Comparison of ENCODE assay signal across 14 cellular contexts in the genomic region with DNA sequence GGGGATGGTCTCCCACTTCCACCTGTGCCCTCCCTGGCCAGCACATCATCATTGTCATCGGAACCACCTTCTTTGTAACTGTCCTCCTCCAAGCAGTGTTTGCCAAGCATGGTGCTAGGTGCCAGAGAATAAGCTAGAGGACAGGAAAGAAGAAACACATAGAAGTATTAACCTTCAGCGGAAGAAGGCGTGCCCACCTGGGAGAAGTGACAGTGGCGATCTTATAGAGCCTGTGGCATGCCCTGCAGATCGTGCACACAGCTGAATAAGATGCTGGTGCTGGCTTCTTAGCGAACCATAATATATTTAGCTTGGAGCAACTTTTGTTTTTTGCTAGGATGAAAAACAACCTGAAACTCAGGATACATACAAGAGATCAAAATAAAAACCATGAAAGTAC.
DNase-seq lines count a peak whose midpoint lies in the region; ATAC-seq and TF ChIP-seq lines count a peak whose summit lies in the region.
"Had no signal": no experiment of that assay in that cellular context is flagged by ENCODE, and none has a peak within 500 bp of the region (broad histone marks: within the 10 kb centered on the region; RNA-seq: fewer than 3 reads in every experiment).

No MANE protein-coding gene starts in this region.

- no peaks in the 10 kb centered on the region for H3K9me3 Mint-ChIP-seq in activated CD4-positive, alpha-beta memory T cell treated with anti-CD3 and anti-CD28 coated beads for 36 hours

- H3K36me3 ChIP-seq in BLaER1 (peaks cover 24% of the 10 kb centered on the region), DND-41 (ENCODE audit: insufficient read depth, low read length) (peaks cover 15% of the 10 kb centered on the region)
- H3K36me3 ChIP-seq: cardiac muscle cell, left ventricle myocardium inferior had no signal

- H3K27ac ChIP-seq in BLaER1 (no peak overlapping the region), DND-41 (ENCODE audit: low read length) (peak overlapping the region; percentile 46; the same call in 1 of the 2 replicates), layer of hippocampus (ENCODE audit: low read depth, low read length) (peak overlapping the region; percentile 43)
- H3K27ac ChIP-seq: cardiac muscle cell, left ventricle myocardium inferior had no signal

- peak overlapping the region; percentile 68; the same call in 1 of the 2 replicates for H3K4me2 ChIP-seq in BLaER1
- H3K4me2 ChIP-seq in DND-41 (ENCODE audit: insufficient read depth, low read length), result no peak overlapping the region

- no peak overlapping the region for H3K4me3 Mint-ChIP-seq in activated CD4-positive, alpha-beta memory T cell treated with anti-CD3 and anti-CD28 coated beads for 36 hours

- H3K4me1 ChIP-seq in BLaER1 (peaks cover 74% of the 10 kb centered on the region), DND-41 (ENCODE audit: insufficient read depth, low read length) (peaks cover 38% of the 10 kb centered on the region)

- DNase-seq in DND-41, result no peak
- DNase-seq in activated CD4-positive, alpha-beta memory T cell treated with anti-CD3 and anti-CD28 coated beads for 36 hours, result no peak
- no peak for DNase-seq in DMS 273 (lab: John Stamatoyannopoulos, UW; ENCODE audit: unreplicated experiment)
- DNase-seq in NCI-H2196 treated with DMSO at 0.1 percent for 48 hours (lab: John Stamatoyannopoulos, UW; ENCODE audit: unreplicated experiment), result no peak
- no peak for DNase-seq in stimulated activated CD8-positive, alpha-beta memory T cell treated with anti-CD3 and anti-CD28 coated beads, Interleukin-4, amount 100 ng/mL, for 48 hours
- DNase-seq: activated naive CD4-positive, alpha-beta T cell treated with anti-CD3 and anti-CD28 coated beads, Interleukin-2, amount 50 U/mL, for 16 hours; KBM-7; left ventricle myocardium inferior; NCI-H1092 treated with DMSO at 0.1 percent for 48 hours; posterior cingulate gyrus; SHP77 treated with DMSO at 0.1 percent for 48 hours had no signal

- no peak overlapping the region for H2AFZ ChIP-seq in DND-41 (ENCODE audit: low read depth, low read length)

- H4K20me1 ChIP-seq in BLaER1, result peaks cover 80% of the 10 kb centered on the region
- H4K20me1 ChIP-seq in DND-41 (ENCODE audit: insufficient read depth, low read length), result peaks cover 47% of the 10 kb centered on the region

- POLR2A ChIA-PET in activated CD4-positive, alpha-beta memory T cell treated with anti-CD3 and anti-CD28 coated beads for 36 hours (lab: Charles Lee), result interaction anchor here (1.5 to 2.6 kb wide), 3 partner anchors 9 to 35 kb away, joined by 4 to 24 read pairs (median 15); no protein-coding TSS in a partner anchor

- peaks cover 91% of the 10 kb centered on the region for H3K79me2 ChIP-seq in DND-41 (ENCODE audit: insufficient read depth, low read length)

- no peak overlapping the region for H3K4me3 ChIP-seq in BLaER1
- H3K4me3 ChIP-seq in DND-41 (ENCODE audit: low read depth in 1 of 2, low read length in 2 of 2), result no peak overlapping the region
- H3K4me3 ChIP-seq: cardiac muscle cell, left ventricle myocardium inferior had no signal

- H3K27me3 Mint-ChIP-seq in activated CD4-positive, alpha-beta memory T cell treated with anti-CD3 and anti-CD28 coated beads for 36 hours, result no peaks in the 10 kb centered on the region

- peak overlapping the region; percentile 73 for H3K27ac Mint-ChIP-seq in activated CD4-positive, alpha-beta memory T cell treated with anti-CD3 and anti-CD28 coated beads for 36 hours

- H3K27me3 ChIP-seq in BLaER1 (no peaks in the 10 kb centered on the region), DND-41 (ENCODE audit: insufficient read depth, low read length, poor library complexity) (no peaks in the 10 kb centered on the region), layer of hippocampus (ENCODE audit: control insufficient read depth, insufficient read depth, low read length) (no peaks in the 10 kb centered on the region)
- H3K27me3 ChIP-seq: cardiac muscle cell had no signal

- H3K36me3 Mint-ChIP-seq in activated CD4-positive, alpha-beta memory T cell treated with anti-CD3 and anti-CD28 coated beads for 36 hours, result peaks cover 5% of the 10 kb centered on the region

- CTCF ChIA-PET in activated CD4-positive, alpha-beta memory T cell treated with anti-CD3 and anti-CD28 coated beads for 36 hours (lab: Charles Lee), result interaction anchor here (1.1 to 2.7 kb wide), 6 partner anchors 12 to 313 kb away, joined by 3 to 16 read pairs (median 6); no protein-coding TSS in a partner anchor

- H3K9me3 ChIP-seq in BLaER1 (peaks cover 10% of the 10 kb centered on the region; the same call in 1 of the 2 replicates), DND-41 (ENCODE audit: insufficient read depth, low read length, severe bottlenecking) (no peaks in the 10 kb centered on the region)
- H3K9me3 ChIP-seq: left ventricle myocardium inferior had no signal

- H3K4me1 Mint-ChIP-seq in activated CD4-positive, alpha-beta memory T cell treated with anti-CD3 and anti-CD28 coated beads for 36 hours (ENCODE audit: low read depth), result peaks cover 45% of the 10 kb centered on the region

- no peak for ATAC-seq in DND-41 (ENCODE audit: insufficient read depth, low read depth)

- H3K9ac ChIP-seq in BLaER1 (no peak overlapping the region), DND-41 (ENCODE audit: low read depth, low read length) (no peak overlapping the region)

- intact Hi-C loops in activated CD4-positive, alpha-beta memory T cell treated with anti-CD3 and anti-CD28 coated beads for 36 hours (cut with micrococcal nuclease), result loop anchor here (5.0 kb wide), 2 partner anchors 141 to 311 kb away; no protein-coding TSS in a partner anchor

- TF ChIP-seq CTCF in DND-41 (IDR thresholded peaks at IDR 0.05; ENCODE audit: borderline replicate concordance, extremely low read depth, low read length, poor library complexity, severe bottlenecking), result no peak
